In the genomic region with DNA sequence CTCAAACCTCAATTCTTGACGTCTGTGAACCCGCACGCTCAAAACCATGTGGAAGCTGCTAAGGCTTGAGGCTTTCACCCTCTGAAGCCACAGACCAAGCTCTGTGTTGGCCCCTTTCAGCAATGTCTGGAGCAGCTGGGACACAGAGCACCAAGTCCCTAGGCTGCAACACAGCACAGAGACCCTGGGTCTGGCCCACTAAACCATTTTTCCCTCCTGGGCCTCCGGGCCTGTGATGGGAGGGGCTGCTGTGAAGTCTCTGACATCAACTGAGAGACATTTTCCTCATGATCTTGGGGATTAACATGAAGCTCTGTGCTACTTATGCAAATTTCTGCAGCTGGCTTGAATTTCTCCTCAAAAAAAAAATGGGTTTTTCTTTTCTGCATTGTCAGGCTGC, we compare ENCODE assay signal across 3 cellular contexts.
A peak's percentile ranks its signal among the peaks of the same experiment; 100 is the strongest.
TF ChIP-seq lines count a peak whose summit lies in the region.

No MANE protein-coding gene starts in this region.

TF ChIP-seq in A549, 52 proteins besides CTCF, POLR2A, EP300 and RAD21 (continued from another document):
- TF ChIP-seq RNF2 (IDR thresholded peaks at IDR 0.05; ENCODE audit: borderline replicate concordance, low read depth): no peak
TF ChIP-seq in A549: peak in this region for 1.

TF ChIP-seq in HEK293, 187 proteins besides CTCF, POLR2A, EP300 and RAD21 (continued from another document):
- TF ChIP-seq, protein P1, sequence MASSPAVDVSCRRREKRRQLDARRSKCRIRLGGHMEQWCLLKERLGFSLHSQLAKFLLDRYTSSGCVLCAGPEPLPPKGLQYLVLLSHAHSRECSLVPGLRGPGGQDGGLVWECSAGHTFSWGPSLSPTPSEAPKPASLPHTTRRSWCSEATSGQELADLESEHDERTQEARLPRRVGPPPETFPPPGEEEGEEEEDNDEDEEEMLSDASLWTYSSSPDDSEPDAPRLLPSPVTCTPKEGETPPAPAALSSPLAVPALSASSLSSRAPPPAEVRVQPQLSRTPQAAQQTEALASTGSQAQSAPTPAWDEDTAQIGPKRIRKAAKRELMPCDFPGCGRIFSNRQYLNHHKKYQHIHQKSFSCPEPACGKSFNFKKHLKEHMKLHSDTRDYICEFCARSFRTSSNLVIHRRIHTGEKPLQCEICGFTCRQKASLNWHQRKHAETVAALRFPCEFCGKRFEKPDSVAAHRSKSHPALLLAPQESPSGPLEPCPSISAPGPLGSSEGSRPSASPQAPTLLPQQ (tag by site-specific recombination; IDR thresholded peaks at IDR 0.05): no peak
- peak; percentile 95 for TF ChIP-seq ZNF585B (tag by site-specific recombination; IDR thresholded peaks at IDR 0.05)
- no peak for TF ChIP-seq ZNF776 (tag by site-specific recombination; IDR thresholded peaks at IDR 0.05; ENCODE audit: borderline replicate concordance)
- no peak for TF ChIP-seq SP7 (tag by site-specific recombination; IDR thresholded peaks at IDR 0.05)
- no peak for TF ChIP-seq ZNF155 (tag by site-specific recombination; IDR thresholded peaks at IDR 0.05)
- no peak for TF ChIP-seq IKZF3 (tag by site-specific recombination; IDR thresholded peaks at IDR 0.05)
- TF ChIP-seq, protein P2, sequence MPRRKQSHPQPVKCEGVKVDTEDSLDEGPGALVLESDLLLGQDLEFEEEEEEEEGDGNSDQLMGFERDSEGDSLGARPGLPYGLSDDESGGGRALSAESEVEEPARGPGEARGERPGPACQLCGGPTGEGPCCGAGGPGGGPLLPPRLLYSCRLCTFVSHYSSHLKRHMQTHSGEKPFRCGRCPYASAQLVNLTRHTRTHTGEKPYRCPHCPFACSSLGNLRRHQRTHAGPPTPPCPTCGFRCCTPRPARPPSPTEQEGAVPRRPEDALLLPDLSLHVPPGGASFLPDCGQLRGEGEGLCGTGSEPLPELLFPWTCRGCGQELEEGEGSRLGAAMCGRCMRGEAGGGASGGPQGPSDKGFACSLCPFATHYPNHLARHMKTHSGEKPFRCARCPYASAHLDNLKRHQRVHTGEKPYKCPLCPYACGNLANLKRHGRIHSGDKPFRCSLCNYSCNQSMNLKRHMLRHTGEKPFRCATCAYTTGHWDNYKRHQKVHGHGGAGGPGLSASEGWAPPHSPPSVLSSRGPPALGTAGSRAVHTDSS (tag by site-specific recombination; IDR thresholded peaks at IDR 0.05): no peak
- TF ChIP-seq SETDB1 (IDR thresholded peaks at IDR 0.05; ENCODE audit: insufficient read length, low read length): peak; percentile 68

TF ChIP-seq in K562, 482 proteins besides CTCF, POLR2A, EP300 and RAD21 (continued from another document):
- TF ChIP-seq FOXM1 (IDR thresholded peaks at IDR 0.05; ENCODE audit: low read depth) (no peak), FOXM1 (CRISPR knock-in tag; IDR thresholded peaks at IDR 0.05; ENCODE audit: low read depth) (no peak), KDM5B (IDR thresholded peaks at IDR 0.05; ENCODE audit: insufficient replicate concordance, low read depth, low read length) (no peak), HDAC3 (IDR thresholded peaks at IDR 0.05; ENCODE audit: borderline replicate concordance, partially characterized antibody) (no peak), ZFP36 (IDR thresholded peaks at IDR 0.05; ENCODE audit: low read depth, low read length, partially characterized antibody) (peak; percentile 91), MTA1 (IDR thresholded peaks at IDR 0.05; ENCODE audit: borderline replicate concordance) (no peak), ZNF75A (CRISPR knock-in tag; IDR thresholded peaks at IDR 0.05) (no peak), CBX1 (IDR thresholded peaks at IDR 0.05; ENCODE audit: low read depth) (0 out of 2 replicates have a peak, but pooled peaks have one; percentile 54), PHF20 (IDR thresholded peaks at IDR 0.05; ENCODE audit: partially characterized antibody) (no peak), ZNF263 (CRISPR knock-in tag; IDR thresholded peaks at IDR 0.05; ENCODE audit: borderline replicate concordance) (no peak), ZFP30 (CRISPR knock-in tag; IDR thresholded peaks at IDR 0.05; ENCODE audit: borderline replicate concordance) (no peak), TAF1 (IDR thresholded peaks at IDR 0.05; ENCODE audit: control insufficient read depth, extremely low read depth, insufficient read depth, low read length, severe bottlenecking) (no peak), TBL1XR1 (IDR thresholded peaks at IDR 0.05; ENCODE audit: low read length in 2 of 2) (no peak), GABPA (tag; conservative IDR thresholded peaks at IDR 0.05; ENCODE audit: low read depth) (no peak), MEF2D (tag; conservative IDR thresholded peaks at IDR 0.05; ENCODE audit: low read depth) (no peak), NR4A1 (CRISPR knock-in tag; IDR thresholded peaks at IDR 0.05) (no peak), NR4A1 (tag; IDR thresholded peaks at IDR 0.05) (no peak), LCOR (CRISPR knock-in tag; IDR thresholded peaks at IDR 0.05) (no peak), CBX5 (IDR thresholded peaks at IDR 0.05; ENCODE audit: borderline replicate concordance, low read depth) (0 out of 2 replicates have a peak, but pooled peaks have one; percentile 72), TRIM28 (IDR thresholded peaks at IDR 0.05) (0 out of 2 replicates have a peak, but pooled peaks have one; percentile 46), MAZ (CRISPR knock-in tag; conservative IDR thresholded peaks at IDR 0.05 in 1 of 2, IDR thresholded peaks at IDR 0.05 in 1 of 2) (no peak)
- TF ChIP-seq, protein P3, sequence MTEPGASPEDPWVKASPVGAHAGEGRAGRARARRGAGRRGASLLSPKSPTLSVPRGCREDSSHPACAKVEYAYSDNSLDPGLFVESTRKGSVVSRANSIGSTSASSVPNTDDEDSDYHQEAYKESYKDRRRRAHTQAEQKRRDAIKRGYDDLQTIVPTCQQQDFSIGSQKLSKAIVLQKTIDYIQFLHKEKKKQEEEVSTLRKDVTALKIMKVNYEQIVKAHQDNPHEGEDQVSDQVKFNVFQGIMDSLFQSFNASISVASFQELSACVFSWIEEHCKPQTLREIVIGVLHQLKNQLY (CRISPR knock-in tag; conservative IDR thresholded peaks at IDR 0.05): no peak
- TF ChIP-seq, protein P4, sequence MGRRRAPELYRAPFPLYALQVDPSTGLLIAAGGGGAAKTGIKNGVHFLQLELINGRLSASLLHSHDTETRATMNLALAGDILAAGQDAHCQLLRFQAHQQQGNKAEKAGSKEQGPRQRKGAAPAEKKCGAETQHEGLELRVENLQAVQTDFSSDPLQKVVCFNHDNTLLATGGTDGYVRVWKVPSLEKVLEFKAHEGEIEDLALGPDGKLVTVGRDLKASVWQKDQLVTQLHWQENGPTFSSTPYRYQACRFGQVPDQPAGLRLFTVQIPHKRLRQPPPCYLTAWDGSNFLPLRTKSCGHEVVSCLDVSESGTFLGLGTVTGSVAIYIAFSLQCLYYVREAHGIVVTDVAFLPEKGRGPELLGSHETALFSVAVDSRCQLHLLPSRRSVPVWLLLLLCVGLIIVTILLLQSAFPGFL (CRISPR knock-in tag; IDR thresholded peaks at IDR 0.05): no peak
- TF ChIP-seq, protein P5, sequence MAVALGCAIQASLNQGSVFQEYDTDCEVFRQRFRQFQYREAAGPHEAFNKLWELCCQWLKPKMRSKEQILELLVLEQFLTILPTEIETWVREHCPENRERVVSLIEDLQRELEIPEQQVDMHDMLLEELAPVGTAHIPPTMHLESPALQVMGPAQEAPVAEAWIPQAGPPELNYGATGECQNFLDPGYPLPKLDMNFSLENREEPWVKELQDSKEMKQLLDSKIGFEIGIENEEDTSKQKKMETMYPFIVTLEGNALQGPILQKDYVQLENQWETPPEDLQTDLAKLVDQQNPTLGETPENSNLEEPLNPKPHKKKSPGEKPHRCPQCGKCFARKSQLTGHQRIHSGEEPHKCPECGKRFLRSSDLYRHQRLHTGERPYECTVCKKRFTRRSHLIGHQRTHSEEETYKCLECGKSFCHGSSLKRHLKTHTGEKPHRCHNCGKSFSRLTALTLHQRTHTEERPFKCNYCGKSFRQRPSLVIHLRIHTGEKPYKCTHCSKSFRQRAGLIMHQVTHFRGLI (CRISPR knock-in tag; IDR thresholded peaks at IDR 0.05): no peak
- TF ChIP-seq, protein P6, sequence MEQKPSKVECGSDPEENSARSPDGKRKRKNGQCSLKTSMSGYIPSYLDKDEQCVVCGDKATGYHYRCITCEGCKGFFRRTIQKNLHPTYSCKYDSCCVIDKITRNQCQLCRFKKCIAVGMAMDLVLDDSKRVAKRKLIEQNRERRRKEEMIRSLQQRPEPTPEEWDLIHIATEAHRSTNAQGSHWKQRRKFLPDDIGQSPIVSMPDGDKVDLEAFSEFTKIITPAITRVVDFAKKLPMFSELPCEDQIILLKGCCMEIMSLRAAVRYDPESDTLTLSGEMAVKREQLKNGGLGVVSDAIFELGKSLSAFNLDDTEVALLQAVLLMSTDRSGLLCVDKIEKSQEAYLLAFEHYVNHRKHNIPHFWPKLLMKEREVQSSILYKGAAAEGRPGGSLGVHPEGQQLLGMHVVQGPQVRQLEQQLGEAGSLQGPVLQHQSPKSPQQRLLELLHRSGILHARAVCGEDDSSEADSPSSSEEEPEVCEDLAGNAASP (IDR thresholded peaks at IDR 0.05): no peak
- TF ChIP-seq, protein P7, sequence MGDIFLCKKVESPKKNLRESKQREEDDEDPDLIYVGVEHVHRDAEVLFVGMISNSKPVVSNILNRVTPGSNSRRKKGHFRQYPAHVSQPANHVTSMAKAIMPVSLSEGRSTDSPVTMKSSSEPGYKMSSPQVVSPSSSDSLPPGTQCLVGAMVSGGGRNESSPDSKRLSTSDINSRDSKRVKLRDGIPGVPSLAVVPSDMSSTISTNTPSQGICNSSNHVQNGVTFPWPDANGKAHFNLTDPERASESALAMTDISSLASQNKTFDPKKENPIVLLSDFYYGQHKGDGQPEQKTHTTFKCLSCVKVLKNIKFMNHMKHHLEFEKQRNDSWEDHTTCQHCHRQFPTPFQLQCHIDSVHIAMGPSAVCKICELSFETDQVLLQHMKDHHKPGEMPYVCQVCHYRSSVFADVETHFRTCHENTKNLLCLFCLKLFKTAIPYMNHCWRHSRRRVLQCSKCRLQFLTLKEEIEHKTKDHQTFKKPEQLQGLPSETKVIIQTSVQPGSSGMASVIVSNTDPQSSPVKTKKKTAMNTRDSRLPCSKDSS (IDR thresholded peaks at IDR 0.05; ENCODE audit: low read depth, partially characterized antibody): peak; percentile 42
- TF ChIP-seq, protein P8, sequence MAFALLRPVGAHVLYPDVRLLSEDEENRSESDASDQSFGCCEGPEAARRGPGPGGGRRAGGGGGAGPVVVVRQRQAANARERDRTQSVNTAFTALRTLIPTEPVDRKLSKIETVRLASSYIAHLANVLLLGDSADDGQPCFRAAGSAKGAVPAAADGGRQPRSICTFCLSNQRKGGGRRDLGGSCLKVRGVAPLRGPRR (CRISPR knock-in tag; IDR thresholded peaks at IDR 0.05): no peak
- TF ChIP-seq, protein P9, sequence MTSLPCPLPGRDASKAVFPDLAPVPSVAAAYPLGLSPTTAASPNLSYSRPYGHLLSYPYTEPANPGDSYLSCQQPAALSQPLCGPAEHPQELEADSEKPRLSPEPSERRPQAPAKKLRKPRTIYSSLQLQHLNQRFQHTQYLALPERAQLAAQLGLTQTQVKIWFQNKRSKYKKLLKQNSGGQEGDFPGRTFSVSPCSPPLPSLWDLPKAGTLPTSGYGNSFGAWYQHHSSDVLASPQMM (CRISPR knock-in tag; IDR thresholded peaks at IDR 0.05): no peak
- TF ChIP-seq, protein P10, sequence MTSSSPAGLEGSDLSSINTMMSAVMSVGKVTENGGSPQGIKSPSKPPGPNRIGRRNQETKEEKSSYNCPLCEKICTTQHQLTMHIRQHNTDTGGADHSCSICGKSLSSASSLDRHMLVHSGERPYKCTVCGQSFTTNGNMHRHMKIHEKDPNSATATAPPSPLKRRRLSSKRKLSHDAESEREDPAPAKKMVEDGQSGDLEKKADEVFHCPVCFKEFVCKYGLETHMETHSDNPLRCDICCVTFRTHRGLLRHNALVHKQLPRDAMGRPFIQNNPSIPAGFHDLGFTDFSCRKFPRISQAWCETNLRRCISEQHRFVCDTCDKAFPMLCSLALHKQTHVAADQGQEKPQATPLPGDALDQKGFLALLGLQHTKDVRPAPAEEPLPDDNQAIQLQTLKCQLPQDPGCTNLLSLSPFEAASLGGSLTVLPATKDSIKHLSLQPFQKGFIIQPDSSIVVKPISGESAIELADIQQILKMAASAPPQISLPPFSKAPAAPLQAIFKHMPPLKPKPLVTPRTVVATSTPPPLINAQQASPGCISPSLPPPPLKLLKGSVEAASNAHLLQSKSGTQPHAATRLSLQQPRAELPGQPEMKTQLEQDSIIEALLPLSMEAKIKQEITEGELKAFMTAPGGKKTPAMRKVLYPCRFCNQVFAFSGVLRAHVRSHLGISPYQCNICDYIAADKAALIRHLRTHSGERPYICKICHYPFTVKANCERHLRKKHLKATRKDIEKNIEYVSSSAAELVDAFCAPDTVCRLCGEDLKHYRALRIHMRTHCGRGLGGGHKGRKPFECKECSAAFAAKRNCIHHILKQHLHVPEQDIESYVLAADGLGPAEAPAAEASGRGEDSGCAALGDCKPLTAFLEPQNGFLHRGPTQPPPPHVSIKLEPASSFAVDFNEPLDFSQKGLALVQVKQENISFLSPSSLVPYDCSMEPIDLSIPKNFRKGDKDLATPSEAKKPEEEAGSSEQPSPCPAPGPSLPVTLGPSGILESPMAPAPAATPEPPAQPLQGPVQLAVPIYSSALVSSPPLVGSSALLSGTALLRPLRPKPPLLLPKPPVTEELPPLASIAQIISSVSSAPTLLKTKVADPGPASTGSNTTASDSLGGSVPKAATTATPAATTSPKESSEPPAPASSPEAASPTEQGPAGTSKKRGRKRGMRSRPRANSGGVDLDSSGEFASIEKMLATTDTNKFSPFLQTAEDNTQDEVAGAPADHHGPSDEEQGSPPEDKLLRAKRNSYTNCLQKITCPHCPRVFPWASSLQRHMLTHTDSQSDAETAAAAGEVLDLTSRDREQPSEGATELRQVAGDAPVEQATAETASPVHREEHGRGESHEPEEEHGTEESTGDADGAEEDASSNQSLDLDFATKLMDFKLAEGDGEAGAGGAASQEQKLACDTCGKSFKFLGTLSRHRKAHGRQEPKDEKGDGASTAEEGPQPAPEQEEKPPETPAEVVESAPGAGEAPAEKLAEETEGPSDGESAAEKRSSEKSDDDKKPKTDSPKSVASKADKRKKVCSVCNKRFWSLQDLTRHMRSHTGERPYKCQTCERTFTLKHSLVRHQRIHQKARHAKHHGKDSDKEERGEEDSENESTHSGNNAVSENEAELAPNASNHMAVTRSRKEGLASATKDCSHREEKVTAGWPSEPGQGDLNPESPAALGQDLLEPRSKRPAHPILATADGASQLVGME (CRISPR knock-in tag; IDR thresholded peaks at IDR 0.05): no peak
- TF ChIP-seq, protein P11, sequence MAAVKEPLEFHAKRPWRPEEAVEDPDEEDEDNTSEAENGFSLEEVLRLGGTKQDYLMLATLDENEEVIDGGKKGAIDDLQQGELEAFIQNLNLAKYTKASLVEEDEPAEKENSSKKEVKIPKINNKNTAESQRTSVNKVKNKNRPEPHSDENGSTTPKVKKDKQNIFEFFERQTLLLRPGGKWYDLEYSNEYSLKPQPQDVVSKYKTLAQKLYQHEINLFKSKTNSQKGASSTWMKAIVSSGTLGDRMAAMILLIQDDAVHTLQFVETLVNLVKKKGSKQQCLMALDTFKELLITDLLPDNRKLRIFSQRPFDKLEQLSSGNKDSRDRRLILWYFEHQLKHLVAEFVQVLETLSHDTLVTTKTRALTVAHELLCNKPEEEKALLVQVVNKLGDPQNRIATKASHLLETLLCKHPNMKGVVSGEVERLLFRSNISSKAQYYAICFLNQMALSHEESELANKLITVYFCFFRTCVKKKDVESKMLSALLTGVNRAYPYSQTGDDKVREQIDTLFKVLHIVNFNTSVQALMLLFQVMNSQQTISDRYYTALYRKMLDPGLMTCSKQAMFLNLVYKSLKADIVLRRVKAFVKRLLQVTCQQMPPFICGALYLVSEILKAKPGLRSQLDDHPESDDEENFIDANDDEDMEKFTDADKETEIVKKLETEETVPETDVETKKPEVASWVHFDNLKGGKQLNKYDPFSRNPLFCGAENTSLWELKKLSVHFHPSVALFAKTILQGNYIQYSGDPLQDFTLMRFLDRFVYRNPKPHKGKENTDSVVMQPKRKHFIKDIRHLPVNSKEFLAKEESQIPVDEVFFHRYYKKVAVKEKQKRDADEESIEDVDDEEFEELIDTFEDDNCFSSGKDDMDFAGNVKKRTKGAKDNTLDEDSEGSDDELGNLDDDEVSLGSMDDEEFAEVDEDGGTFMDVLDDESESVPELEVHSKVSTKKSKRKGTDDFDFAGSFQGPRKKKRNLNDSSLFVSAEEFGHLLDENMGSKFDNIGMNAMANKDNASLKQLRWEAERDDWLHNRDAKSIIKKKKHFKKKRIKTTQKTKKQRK (IDR thresholded peaks at IDR 0.05; ENCODE audit: borderline replicate concordance, low read depth, low read length): 0 out of 2 replicates have a peak, but pooled peaks have one; percentile 36
TF ChIP-seq in K562: peak in this region for 6.
